11 cellular contexts compared by ENCODE assay signal in genomic region chr3:124117486-124117885, GRCh38.
DNase-seq lines count a peak whose midpoint lies in the region; ATAC-seq and TF ChIP-seq lines count a peak whose summit lies in the region.
"Had no signal": no experiment of that assay in that cellular context is flagged by ENCODE, and none has a peak within 500 bp of the region (broad histone marks: within the 10 kb centered on the region; RNA-seq: fewer than 3 reads in every experiment).

No MANE protein-coding gene starts in this region.

- no peak for TF ChIP-seq POLR2A in gastrocnemius medialis (IDR thresholded peaks at IDR 0.05)

- H3K27me3 ChIP-seq in SK-N-SH (ENCODE audit: insufficient read depth) (no peaks in the 10 kb centered on the region), gastrocnemius medialis (no peaks in the 10 kb centered on the region)

- DNase-seq in EL (peak; percentile 80), SK-N-SH (no peak), fibroblast of the conjunctiva (ENCODE audit: low read depth) (peak; percentile 12), gastrocnemius medialis (peak in 1 of 2 donors; percentile 19), OCI-LY7 (ENCODE audit: low spot score) (no peak), CD1c-positive myeloid dendritic cell (ENCODE audit: extremely low spot score) (no peak)
- DNase-seq: naive thymus-derived CD4-positive, alpha-beta T cell had no signal

- H3K36me3 ChIP-seq in SK-N-SH (replicated peaks in 1 of 2; ENCODE audit: control insufficient read depth in 1 of 2, insufficient read depth in 2 of 2, low read length in 1 of 2) (no peaks in the 10 kb centered on the region), gastrocnemius medialis (no peaks in the 10 kb centered on the region), OCI-LY7 (ENCODE audit: insufficient read depth, low read length) (no peaks in the 10 kb centered on the region)

- no peaks in the 10 kb centered on the region for H3K9me3 ChIP-seq in SK-N-SH
- no peaks in the 10 kb centered on the region for H3K9me3 ChIP-seq in gastrocnemius medialis
- H3K9me3 ChIP-seq in OCI-LY7 (ENCODE audit: low read length) = no peaks in the 10 kb centered on the region

- intact Hi-C loops in gastrocnemius medialis (cut with DNase I; ENCODE audit: low total_unique reads) (no loop called here), OCI-LY7 (cut with micrococcal nuclease; ENCODE audit: unreplicated experiment) (no loop called here)

- H3K27ac ChIP-seq in SK-N-SH (ENCODE audit: low read depth in 2 of 2, low read length in 1 of 2) (peak overlapping the region; percentile 77 to 79), gastrocnemius medialis (no peak overlapping the region), OCI-LY7 (ENCODE audit: low read depth, low read length, poor library complexity, severe bottlenecking) (no peak overlapping the region)

- H3K4me1 ChIP-seq in SK-N-SH (ENCODE audit: control insufficient read depth in 1 of 2, insufficient read depth in 2 of 2, low read depth in 1 of 2, low read length in 1 of 2) = peaks cover 27 to 51% of the 10 kb centered on the region in 2 experiments
- peaks cover 17 to 57% of the 10 kb centered on the region in 2 donors for H3K4me1 ChIP-seq in gastrocnemius medialis
- no peaks in the 10 kb centered on the region for H3K4me1 ChIP-seq in OCI-LY7 (ENCODE audit: insufficient read depth, low read length, poor library complexity, severe bottlenecking)

- no peak overlapping the region for H3K9ac ChIP-seq in SK-N-SH

- TF ChIP-seq CTCF in SK-N-SH (IDR thresholded peaks at IDR 0.05) (no peak), gastrocnemius medialis (IDR thresholded peaks at IDR 0.05 in 4 of 5, conservative IDR thresholded peaks at IDR 0.05 in 1 of 5) (no peak), OCI-LY7 (conservative IDR thresholded peaks at IDR 0.05; ENCODE audit: low read length) (no peak)

- in situ Hi-C loops in gastrocnemius medialis (cut with MboI; ENCODE audit: low sequenced_read_pairs in 4 of 4) = no loop called here

- no peak overlapping the region for H3K4me3 ChIP-seq in SK-N-SH (ENCODE audit: low read depth in 2 of 2, low read length in 1 of 2)
- no peak overlapping the region for H3K4me3 ChIP-seq in gastrocnemius medialis
- H3K4me3 ChIP-seq in OCI-LY7 (ENCODE audit: low read depth, low read length, poor library complexity, severe bottlenecking) = no peak overlapping the region

- ATAC-seq in gastrocnemius medialis (peak; percentile 89 to 90), GM21526 (IDR thresholded peaks at IDR 0.05; ENCODE audit: low FRiP score, unreplicated experiment) (no peak), GM18520 (IDR thresholded peaks at IDR 0.05; ENCODE audit: unreplicated experiment) (no peak)
- ATAC-seq: activated CD4-positive, CD25-positive, alpha-beta regulatory T cell treated with anti-CD3 and anti-CD28 coated beads, Interleukin-2, amount 50 U/mL, for 24 hours; naive thymus-derived CD4-positive, alpha-beta T cell; stimulated activated effector memory CD8-positive, alpha-beta T cell treated with anti-CD3 and anti-CD28 coated beads, Interleukin-12 subunit alpha, Interleukin-12 subunit beta, amount 100 ng/mL, for 72 hours had no signal

- no peak overlapping the region for H2AFZ ChIP-seq in SK-N-SH (ENCODE audit: low read depth)
- no peak overlapping the region for H2AFZ ChIP-seq in OCI-LY7 (ENCODE audit: low read length)

- no peak for TF ChIP-seq EP300 in SK-N-SH (IDR thresholded peaks at IDR 0.05; ENCODE audit: borderline replicate concordance in 1 of 2, low read depth in 1 of 2, low read length in 1 of 2)

- H4K20me1 ChIP-seq in SK-N-SH (ENCODE audit: insufficient read depth) = no peaks in the 10 kb centered on the region
- no peaks in the 10 kb centered on the region for H4K20me1 ChIP-seq in OCI-LY7 (ENCODE audit: insufficient read depth, low read length)

- peaks cover 19% of the 10 kb centered on the region; the same call in 1 of the 2 replicates for H3K79me2 ChIP-seq in SK-N-SH (ENCODE audit: insufficient read depth)
- H3K79me2 ChIP-seq in OCI-LY7 (ENCODE audit: insufficient read depth, low read depth, low read length) = no peaks in the 10 kb centered on the region

- POLR2A ChIA-PET in SK-N-SH (lab: Yijun Ruan, JAX) = no interaction called here
- POLR2A ChIA-PET in OCI-LY7 (lab: Charles Lee) = no interaction called here

- CTCF ChIA-PET in SK-N-SH (lab: Yijun Ruan, JAX) (interaction anchor here (1.2 kb wide), 1 partner anchor 38 kb away, joined by 3 read pairs; no protein-coding TSS in a partner anchor), OCI-LY7 (lab: Charles Lee; ENCODE audit: unreplicated experiment) (no interaction called here)

- peaks cover 35% of the 10 kb centered on the region for H3F3A ChIP-seq in SK-N-SH (replicated peaks; ENCODE audit: insufficient read depth)

- no TSS peak for BruUV-seq in OCI-LY7 (replicated peaks; lab: Mats Ljungman, UMichigan)

- peak overlapping the region; percentile 52; the same call in 1 of the 2 replicates for H3K4me2 ChIP-seq in SK-N-SH
- H3K4me2 ChIP-seq in OCI-LY7 (ENCODE audit: low read length) = no peak overlapping the region

- no peak for TF ChIP-seq RAD21 in SK-N-SH (IDR thresholded peaks at IDR 0.05; ENCODE audit: low read length)

- H3K9me2 ChIP-seq in SK-N-SH (no peaks in the 10 kb centered on the region), OCI-LY7 (ENCODE audit: insufficient read depth, low read length) (no peaks in the 10 kb centered on the region)

- WGBS in SK-N-SH (ENCODE audit: low lambda C conversion rate) = 38% methylated on average over 3 of the region's 3 CpGs

TF ChIP-seq in SK-N-SH, 30 proteins besides CTCF, POLR2A, EP300 and RAD21:
- TF ChIP-seq CHD2 (IDR thresholded peaks at IDR 0.05; ENCODE audit: low read length, partially characterized antibody) (no peak), NRF1 (IDR thresholded peaks at IDR 0.05; ENCODE audit: low read depth, low read length) (no peak), IRF3 (IDR thresholded peaks at IDR 0.05; ENCODE audit: low read depth, low read length) (no peak), POLR2AphosphoS5 (IDR thresholded peaks at IDR 0.05; ENCODE audit: low read depth, low read length) (no peak), ELF1 (IDR thresholded peaks at IDR 0.05) (no peak), FOSL2 (IDR thresholded peaks at IDR 0.05; ENCODE audit: borderline replicate concordance, low read depth) (peak; percentile 69), JUND (IDR thresholded peaks at IDR 0.05) (peak; percentile 52; the same call in 1 of the 2 replicates), PBX3 (IDR thresholded peaks at IDR 0.05) (0 out of 2 replicates have a peak, but pooled peaks have one; percentile 7)

Comparison
In these comparisons a context has a peak if more than half of its experiments do, and no peak if none do; other contexts are left out.
1. DNase-seq: peak in EL (single experiment) and fibroblast of the conjunctiva (single experiment); none in SK-N-SH (single experiment), OCI-LY7 (single experiment) and CD1c-positive myeloid dendritic cell (single experiment).
2. H3K27ac ChIP-seq: peak in SK-N-SH (2 of 2); none in gastrocnemius medialis (0 of 4) and OCI-LY7 (single experiment).
3. ATAC-seq: peak in gastrocnemius medialis (2 of 2); none in GM21526 (single experiment) and GM18520 (single experiment).